ENCODE assay signal across 28 cellular contexts in genomic region chr3:83224101-83224868, GRCh38.
A peak's percentile ranks its signal among the peaks of the same experiment; 100 is the strongest.
DNase-seq lines count a peak whose midpoint lies in the region; ATAC-seq, FAIRE-seq and TF ChIP-seq lines count a peak whose summit lies in the region.
"Had no signal": no experiment of that assay in that cellular context is flagged by ENCODE, and none has a peak within 500 bp of the region (broad histone marks: within the 10 kb centered on the region; RNA-seq: fewer than 3 reads in every experiment).

No MANE protein-coding gene starts in this region.

- H3K9me3 Mint-ChIP-seq in activated T-cell treated with anti-CD3 and anti-CD28 coated beads, Interleukin-2, amount 50 U/mL, for 72 hours: peaks cover 2 to 7% of the 10 kb centered on the region in 2 donors
- H3K9me3 Mint-ChIP-seq: H9 had no signal

- ATAC-seq in heart right ventricle (peak in 6 of 8 donors; percentile 33 to 74 (median 62)), right cardiac atrium (no peak), GM21423 (IDR thresholded peaks at IDR 0.05; ENCODE audit: unreplicated experiment) (no peak)
- ATAC-seq in activated T-cell treated with anti-CD3 and anti-CD28 coated beads, Interleukin-2, amount 50 U/mL, for 72 hours (replicated peaks in 1 of 2): no peak
- ATAC-seq: natural killer cell treated with Interleukin-12 subunit alpha and Interleukin-12 subunit beta and Interleukin-15 and Interleukin-18, amount 100 ng/mL, for 72 hours had no signal

- H3K4me3 Mint-ChIP-seq in activated T-cell treated with anti-CD3 and anti-CD28 coated beads, Interleukin-2, amount 50 U/mL, for 72 hours: no peak overlapping the region
- H3K4me3 Mint-ChIP-seq: H9; natural killer cell treated with Interleukin-12 subunit alpha and Interleukin-12 subunit beta and Interleukin-15 and Interleukin-18, amount 100 ng/mL, for 72 hours had no signal

- intact Hi-C loops in heart right ventricle (cut with DNase I) (no loop called here), right cardiac atrium (cut with DNase I) (no loop called here)

- no peaks in the 10 kb centered on the region for H3K36me3 Mint-ChIP-seq in activated T-cell treated with anti-CD3 and anti-CD28 coated beads, Interleukin-2, amount 50 U/mL, for 72 hours (ENCODE audit: insufficient read depth in 2 of 2)
- H3K36me3 Mint-ChIP-seq: natural killer cell treated with Interleukin-12 subunit alpha and Interleukin-12 subunit beta and Interleukin-15 and Interleukin-18, amount 100 ng/mL, for 72 hours had no signal

- no peak overlapping the region for H3K27ac Mint-ChIP-seq in activated T-cell treated with anti-CD3 and anti-CD28 coated beads, Interleukin-2, amount 50 U/mL, for 72 hours
- H3K27ac Mint-ChIP-seq: H9; natural killer cell treated with Interleukin-12 subunit alpha and Interleukin-12 subunit beta and Interleukin-15 and Interleukin-18, amount 100 ng/mL, for 72 hours had no signal

- no peaks in the 10 kb centered on the region for H3K36me3 ChIP-seq in heart right ventricle
- H3K36me3 ChIP-seq: adrenal gland, esophagus squamous epithelium had no signal

- no peaks in the 10 kb centered on the region for H3K4me1 Mint-ChIP-seq in activated T-cell treated with anti-CD3 and anti-CD28 coated beads, Interleukin-2, amount 50 U/mL, for 72 hours (ENCODE audit: low read depth)
- H3K4me1 Mint-ChIP-seq: H9 had no signal

- H3K4me1 ChIP-seq in heart right ventricle (no peaks in the 10 kb centered on the region), right cardiac atrium (ENCODE audit: control insufficient read depth, insufficient read depth, low read length) (no peaks in the 10 kb centered on the region)
- H3K4me1 ChIP-seq: adrenal gland, esophagus squamous epithelium had no signal

- no peaks in the 10 kb centered on the region for H3K27me3 Mint-ChIP-seq in activated T-cell treated with anti-CD3 and anti-CD28 coated beads, Interleukin-2, amount 50 U/mL, for 72 hours (ENCODE audit: low read depth)
- H3K27me3 Mint-ChIP-seq: natural killer cell treated with Interleukin-12 subunit alpha and Interleukin-12 subunit beta and Interleukin-15 and Interleukin-18, amount 100 ng/mL, for 72 hours had no signal

- H3K27me3 ChIP-seq in heart right ventricle: no peaks in the 10 kb centered on the region
- no peaks in the 10 kb centered on the region for H3K27me3 ChIP-seq in right cardiac atrium (ENCODE audit: control insufficient read depth, insufficient read depth)
- H3K27me3 ChIP-seq: adrenal gland, esophagus squamous epithelium had no signal

- no peak for DNase-seq in heart right ventricle
- no peak for DNase-seq in right cardiac atrium
- peak; percentile 28 for DNase-seq in astrocyte of the cerebellum (ENCODE audit: low read depth)
- DNase-seq in glomerular endothelial cell (ENCODE audit: extremely low read depth, low read depth, low spot score): peak; percentile 81
- DNase-seq in NAMALWA (ENCODE audit: low spot score): no peak
- DNase-seq in activated T-cell treated with anti-CD3 and anti-CD28 coated beads, Interleukin-2, amount 50 U/mL, for 72 hours: no peak
- no peak for DNase-seq in RCC 7860 (ENCODE audit: low spot score)
- DNase-seq: ACHN; activated CD4-positive, alpha-beta T cell treated with anti-CD3 and anti-CD28 coated beads, Interleukin-2, amount 50 U/mL, for 4 hours; activated gamma-delta T cell; adrenal gland; effector CD8-positive, alpha-beta T cell; esophagus squamous epithelium; H9; KBM-7; kidney glomerular epithelial cell; MV-4-11; NCI-H1930; posterior cingulate gyrus; stimulated activated CD4-positive, alpha-beta T cell treated with anti-CD3 and anti-CD28 coated beads, Interleukin-4, amount 100 ng/mL, for 24 hours; T-helper 2 cell had no signal

- H3K9me3 ChIP-seq in heart right ventricle: peaks cover 0 to 3% (median 0%) of the 10 kb centered on the region in 11 donors
- no peaks in the 10 kb centered on the region for H3K9me3 ChIP-seq in right cardiac atrium (ENCODE audit: control insufficient read depth, low read length)
- H3K9me3 ChIP-seq: adrenal gland, esophagus squamous epithelium had no signal

- H3K27ac ChIP-seq in heart right ventricle (no peak overlapping the region), right cardiac atrium (ENCODE audit: low read length) (no peak overlapping the region)
- H3K27ac ChIP-seq: adrenal gland, C4-2B, esophagus squamous epithelium, HL-60, VCaP had no signal

- no peak for FAIRE-seq in RCC 7860 (lab: Jason Lieb, UNC)
- FAIRE-seq: GM12892 had no signal

- H3K4me3 ChIP-seq in heart right ventricle (no peak overlapping the region), right cardiac atrium (ENCODE audit: low read length) (no peak overlapping the region), astrocyte of the cerebellum (ENCODE audit: low read depth, low read length) (no peak overlapping the region)
- H3K4me3 ChIP-seq: adrenal gland, esophagus squamous epithelium, smooth muscle cell had no signal

- in situ Hi-C loops in astrocyte of the cerebellum (cut with HindIII; ENCODE audit: low sequenced_read_pairs): no loop called here

- 43 to 53% methylated on average over 5 of the region's 5 CpGs for WGBS in heart right ventricle, 2 donors
- 45% methylated on average over 5 of the region's 5 CpGs for WGBS in right cardiac atrium

- TF ChIP-seq CTCF in heart right ventricle (IDR thresholded peaks at IDR 0.05) (no peak), astrocyte of the cerebellum (IDR thresholded peaks at IDR 0.05; ENCODE audit: low read depth, low read length, missing control alignments) (no peak)

Comparison
In these comparisons a context has a peak if more than half of its experiments do, and no peak if none do; other contexts are left out.
1. ATAC-seq: peak in heart right ventricle (6 of 8); none in right cardiac atrium (0 of 2), activated T-cell treated with anti-CD3 and anti-CD28 coated beads, Interleukin-2, amount 50 U/mL, for 72 hours (0 of 2) and GM21423 (single experiment).
2. DNase-seq: peak in astrocyte of the cerebellum (single experiment) and glomerular endothelial cell (single experiment); none in heart right ventricle (0 of 2), right cardiac atrium (0 of 3), NAMALWA (single experiment), activated T-cell treated with anti-CD3 and anti-CD28 coated beads, Interleukin-2, amount 50 U/mL, for 72 hours (0 of 2) and RCC 7860 (single experiment).